Comparison of ENCODE assay signal across 39 cellular contexts in genomic region chr15:79939399-79939798, GRCh38. TPM values are rescaled to one million over a fixed set of nuclear protein-coding genes. Genes with fewer than 3 reads are reported as not detected.
"Had no signal": no experiment of that assay in that cellular context is flagged by ENCODE, and none has a peak within 500 bp of the region (broad histone marks: within the 10 kb centered on the region; RNA-seq: fewer than 3 reads in every experiment).

No MANE protein-coding gene starts in this region.

- H3K9me3 ChIP-seq: adrenal gland, ascending aorta, body of pancreas, breast epithelium had no signal

- H3K4me1 Mint-ChIP-seq: activated naive CD8-positive, alpha-beta T cell treated with anti-CD3 and anti-CD28 coated beads, Interleukin-2, amount 10 ng/mL, durations not matched to agents 7 days and 5 days; brain; central memory CD8-positive, alpha-beta T cell had no signal

- H3K4me1 ChIP-seq: adrenal gland, ascending aorta, body of pancreas, breast epithelium had no signal

- H3K36me3 ChIP-seq: adrenal gland, ascending aorta, brain microvascular endothelial cell, breast epithelium, cardiac muscle cell had no signal

- H3K27me3 ChIP-seq: ascending aorta, body of pancreas, brain microvascular endothelial cell, breast epithelium, cardiac muscle cell had no signal

- H3K27ac ChIP-seq: adrenal gland, ascending aorta, body of pancreas, brain microvascular endothelial cell, breast epithelium, cardiac muscle cell had no signal

- DNase-seq: activated effector memory CD4-positive, alpha-beta T cell treated with anti-CD3 and anti-CD28 coated beads, Interleukin-2, amount 50 U/mL, for 16 hours; activated effector memory CD4-positive, alpha-beta T cell treated with Interleukin-2 at 50 U/mL for 16 hours; activated gamma-delta T cell; activated gamma-delta T cell treated with Interleukin-2 at 50 U/mL for 16 hours; activated naive CD4-positive, alpha-beta T cell; activated naive CD4-positive, alpha-beta T cell treated with anti-CD3 and anti-CD28 coated beads for 36 hours; activated naive CD4-positive, alpha-beta T cell treated with anti-CD3 and anti-CD28 coated beads, Interleukin-2, amount 50 U/mL, for 16 hours; activated naive CD4-positive, alpha-beta T cell treated with Interleukin-2 at 50 U/mL for 16 hours; activated naive CD8-positive, alpha-beta T cell treated with anti-CD3 and anti-CD28 coated beads for 36 hours; activated naive CD8-positive, alpha-beta T cell treated with anti-CD3 and anti-CD28 coated beads, Interleukin-2, amount 10 ng/mL, durations not matched to agents 7 days and 5 days; activated naive CD8-positive, alpha-beta T cell treated with anti-CD3 and anti-CD28 coated beads, Interleukin-2, amount 50 U/mL, for 24 hours; activated T-cell treated with anti-CD3 and anti-CD28 coated beads, Interleukin-2, amount 50 U/mL, for 1 hour; activated T-cell treated with anti-CD3 and anti-CD28 coated beads, Interleukin-2, amount 50 U/mL, for 24 hours; activated T-cell treated with anti-CD3 and anti-CD28 coated beads, Interleukin-2, amount 50 U/mL, for 4 hours; activated T-cell treated with anti-CD3 and anti-CD28 coated beads, Interleukin-2, amount 50 U/mL, for 48 hours; activated T-cell treated with anti-CD3 and anti-CD28 coated beads, Interleukin-2, amount 50 U/mL, for 72 hours; adrenal gland; amniotic stem cell; amygdala; anterior cingulate cortex; aorta; body of pancreas; brain microvascular endothelial cell; caudate nucleus; central memory CD4-positive, alpha-beta T cell; cerebellar nuclear complex had no signal

- H3K27me3 Mint-ChIP-seq: activated naive CD8-positive, alpha-beta T cell; activated naive CD8-positive, alpha-beta T cell treated with anti-CD3 and anti-CD28 coated beads for 36 hours; activated T-cell treated with anti-CD3 and anti-CD28 coated beads, Interleukin-2, amount 50 U/mL, for 24 hours; central memory CD8-positive, alpha-beta T cell had no signal

- H3K4me3 ChIP-seq: adrenal gland, ascending aorta, body of pancreas, breast epithelium, cardiac muscle cell had no signal

- FAIRE-seq: astrocyte, bronchial epithelial cell had no signal

- H3K4me3 Mint-ChIP-seq: activated naive CD4-positive, alpha-beta T cell treated with anti-CD3 and anti-CD28 coated beads for 36 hours; activated naive CD8-positive, alpha-beta T cell; activated naive CD8-positive, alpha-beta T cell treated with anti-CD3 and anti-CD28 coated beads for 36 hours; activated naive CD8-positive, alpha-beta T cell treated with anti-CD3 and anti-CD28 coated beads, Interleukin-2, amount 10 ng/mL, durations not matched to agents 7 days and 5 days; activated naive CD8-positive, alpha-beta T cell treated with anti-CD3 and anti-CD28 coated beads, Interleukin-2, amount 50 U/mL, for 24 hours; activated T-cell treated with anti-CD3 and anti-CD28 coated beads, Interleukin-2, amount 50 U/mL, for 24 hours; activated T-cell treated with anti-CD3 and anti-CD28 coated beads, Interleukin-2, amount 50 U/mL, for 4 hours; activated T-cell treated with anti-CD3 and anti-CD28 coated beads, Interleukin-2, amount 50 U/mL, for 72 hours; activated T-helper 1 cell treated with anti-CD3 and anti-CD28 coated beads, Interleukin-12 subunit alpha, Interleukin-12 subunit beta, Interleukin-2, Interleukin-4 antibody, amounts not matched to agents 30 ng/mL and 10 ng/mL and 1 ng/mL, durations not matched to agents 14 hours and 24 hours and 36 hours; activated T-helper 17 cell treated with anti-CD3 and anti-CD28 coated beads, Interleukin-2, amount 50 U/mL, for 72 hours; brain; central memory CD8-positive, alpha-beta T cell had no signal

- H3K27ac Mint-ChIP-seq: activated naive CD4-positive, alpha-beta T cell treated with anti-CD3 and anti-CD28 coated beads for 36 hours; activated naive CD4-positive, alpha-beta T cell treated with anti-CD3 and anti-CD28 coated beads, Interleukin-2, amount 50 U/mL, for 72 hours; activated naive CD8-positive, alpha-beta T cell; activated naive CD8-positive, alpha-beta T cell treated with anti-CD3 and anti-CD28 coated beads for 36 hours; activated naive CD8-positive, alpha-beta T cell treated with anti-CD3 and anti-CD28 coated beads, Interleukin-2, amount 10 ng/mL, durations not matched to agents 7 days and 5 days; activated naive CD8-positive, alpha-beta T cell treated with anti-CD3 and anti-CD28 coated beads, Interleukin-2, amount 50 U/mL, for 24 hours; activated T-cell treated with anti-CD3 and anti-CD28 coated beads, Interleukin-2, amount 50 U/mL, for 24 hours; activated T-cell treated with anti-CD3 and anti-CD28 coated beads, Interleukin-2, amount 50 U/mL, for 72 hours; activated T-helper 1 cell treated with anti-CD3 and anti-CD28 coated beads, Interleukin-12 subunit alpha, Interleukin-12 subunit beta, Interleukin-2, Interleukin-4 antibody, amounts not matched to agents 30 ng/mL and 10 ng/mL and 1 ng/mL, durations not matched to agents 14 hours and 24 hours and 36 hours; activated T-helper 17 cell treated with anti-CD3 and anti-CD28 coated beads, Interleukin-2, amount 50 U/mL, for 72 hours; activated T-helper 2 cell treated with anti-CD3 and anti-CD28 coated beads, Interferon-gamma antibody, Interleukin-2, Interleukin-4, amounts not matched to agents 10 μg/mL and 5 μg/mL and 100 μg/mL, durations not matched to agents 14 hours and 24 hours and 36 hours; brain had no signal

- H3K9me3 Mint-ChIP-seq: activated naive CD4-positive, alpha-beta T cell treated with anti-CD3 and anti-CD28 coated beads for 36 hours; activated naive CD8-positive, alpha-beta T cell treated with anti-CD3 and anti-CD28 coated beads for 36 hours; activated naive CD8-positive, alpha-beta T cell treated with anti-CD3 and anti-CD28 coated beads, Interleukin-2, amount 10 ng/mL, durations not matched to agents 7 days and 5 days; activated naive CD8-positive, alpha-beta T cell treated with anti-CD3 and anti-CD28 coated beads, Interleukin-2, amount 50 U/mL, for 24 hours; activated T-cell treated with anti-CD3 and anti-CD28 coated beads, Interleukin-2, amount 50 U/mL, for 24 hours; activated T-cell treated with anti-CD3 and anti-CD28 coated beads, Interleukin-2, amount 50 U/mL, for 4 hours; activated T-cell treated with anti-CD3 and anti-CD28 coated beads, Interleukin-2, amount 50 U/mL, for 72 hours; activated T-helper 1 cell treated with anti-CD3 and anti-CD28 coated beads, Interleukin-12 subunit alpha, Interleukin-12 subunit beta, Interleukin-2, Interleukin-4 antibody, amounts not matched to agents 30 ng/mL and 10 ng/mL and 1 ng/mL, durations not matched to agents 14 hours and 24 hours and 36 hours; activated T-helper 17 cell treated with anti-CD3 and anti-CD28 coated beads, Interleukin-2, amount 50 U/mL, for 72 hours; activated T-helper 2 cell treated with anti-CD3 and anti-CD28 coated beads, Interferon-gamma antibody, Interleukin-2, Interleukin-4, amounts not matched to agents 10 μg/mL and 5 μg/mL and 100 μg/mL, durations not matched to agents 14 hours and 24 hours and 36 hours; central memory CD8-positive, alpha-beta T cell had no signal

- H3K36me3 Mint-ChIP-seq: activated naive CD4-positive, alpha-beta T cell treated with anti-CD3 and anti-CD28 coated beads, Interleukin-2, amount 50 U/mL, for 72 hours; activated naive CD8-positive, alpha-beta T cell treated with anti-CD3 and anti-CD28 coated beads for 36 hours; activated naive CD8-positive, alpha-beta T cell treated with anti-CD3 and anti-CD28 coated beads, Interleukin-2, amount 10 ng/mL, durations not matched to agents 7 days and 5 days; brain had no signal

- ATAC-seq: activated naive CD4-positive, alpha-beta T cell treated with anti-CD3 and anti-CD28 coated beads, Interleukin-2, amount 50 U/mL, for 72 hours; activated naive CD8-positive, alpha-beta T cell treated with anti-CD3 and anti-CD28 coated beads, Interleukin-2, amount 50 U/mL, for 24 hours; activated T-cell treated with anti-CD3 and anti-CD28 coated beads, Interleukin-2, amount 50 U/mL, for 4 hours; activated T-cell treated with anti-CD3 and anti-CD28 coated beads, Interleukin-2, amount 50 U/mL, for 72 hours; activated T-helper 17 cell treated with anti-CD3 and anti-CD28 coated beads, Interleukin-2, amount 50 U/mL, for 72 hours; body of pancreas had no signal

RNA-seq across cellular contexts. Expression of gene BCL2A1, which starts 31.6 kb away (rescaled TPM):
- total RNA-seq: ascending aorta, astrocyte, cardiac muscle cell, chondrocyte had no signal
